27 cellular contexts compared by ENCODE assay signal in the genomic region with DNA sequence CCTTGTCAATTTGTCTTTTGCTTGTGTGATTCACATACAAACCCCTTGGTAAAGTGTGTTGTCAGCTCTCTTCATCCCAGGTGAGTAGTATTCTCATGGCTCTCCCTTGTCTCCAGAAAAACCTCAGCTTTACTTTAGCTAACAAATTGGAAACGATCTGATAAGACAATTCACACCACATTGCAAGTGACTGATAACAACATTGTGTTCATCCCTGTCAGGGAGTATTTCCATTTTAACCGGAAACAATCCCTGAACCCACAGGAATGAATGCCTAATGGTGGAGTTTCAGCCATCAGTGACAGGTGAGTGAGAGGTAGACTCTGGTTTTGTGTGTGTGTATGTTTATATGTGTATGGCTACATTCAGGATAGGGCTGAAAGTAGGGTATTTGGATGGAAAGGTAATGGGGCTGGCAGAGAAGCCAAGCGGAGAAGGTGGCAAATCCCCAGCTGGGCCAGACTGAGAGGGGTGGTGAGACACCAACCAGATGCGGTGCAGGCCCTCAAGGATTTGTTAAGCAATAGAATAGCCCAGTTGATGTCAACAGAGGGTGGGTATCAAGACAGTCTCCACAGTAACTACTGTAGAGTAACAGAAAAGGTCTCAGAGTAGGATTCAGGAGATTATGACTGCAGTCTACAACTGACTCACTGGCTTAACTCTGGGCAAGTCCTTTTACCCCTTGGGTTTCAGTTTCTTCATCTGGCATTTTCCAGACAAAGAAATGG. TPM values are rescaled to one million over a fixed set of nuclear protein-coding genes. Genes with fewer than 3 reads are reported as not detected.
DNase-seq lines count a peak whose midpoint lies in the region; ATAC-seq and TF ChIP-seq lines count a peak whose summit lies in the region.
"Had no signal": no experiment of that assay in that cellular context is flagged by ENCODE, and none has a peak within 500 bp of the region (broad histone marks: within the 10 kb centered on the region; RNA-seq: fewer than 3 reads in every experiment).

No MANE protein-coding gene starts in this region.

- H3K27ac Mint-ChIP-seq in activated CD4-positive, alpha-beta memory T cell treated with anti-CD3 and anti-CD28 coated beads for 36 hours: peak overlapping the region; percentile 5
- no peak overlapping the region for H3K27ac Mint-ChIP-seq in activated CD4-positive, alpha-beta memory T cell treated with anti-CD3 and anti-CD28 coated beads, Interleukin-2, amount 10 ng/mL, durations not matched to agents 7 days and 5 days
- H3K27ac Mint-ChIP-seq in T-helper 17 cell (peak overlapping the region; percentile 97), endothelial cell (ENCODE audit: unreplicated experiment) (peak overlapping the region; percentile 6)
- H3K27ac Mint-ChIP-seq: activated CD4-positive, alpha-beta T cell treated with anti-CD3 and anti-CD28 coated beads, Interleukin-2, amount 10 ng/mL, durations not matched to agents 7 days and 5 days; GM23338 had no signal

- no peaks in the 10 kb centered on the region for H3K27me3 Mint-ChIP-seq in activated CD4-positive, alpha-beta memory T cell treated with anti-CD3 and anti-CD28 coated beads for 36 hours
- H3K27me3 Mint-ChIP-seq in activated CD4-positive, alpha-beta memory T cell treated with anti-CD3 and anti-CD28 coated beads, Interleukin-2, amount 10 ng/mL, durations not matched to agents 7 days and 5 days: no peaks in the 10 kb centered on the region
- H3K27me3 Mint-ChIP-seq in T-helper 17 cell (no peaks in the 10 kb centered on the region), endothelial cell (ENCODE audit: unreplicated experiment) (peaks cover 2% of the 10 kb centered on the region)
- H3K27me3 Mint-ChIP-seq: activated CD4-positive, alpha-beta T cell treated with anti-CD3 and anti-CD28 coated beads, Interleukin-2, amount 10 ng/mL, durations not matched to agents 7 days and 5 days had no signal

- no peak for DNase-seq in activated CD4-positive, alpha-beta memory T cell treated with anti-CD3 and anti-CD28 coated beads for 36 hours
- DNase-seq in activated CD4-positive, alpha-beta memory T cell treated with anti-CD3 and anti-CD28 coated beads, Interleukin-2, amount 10 ng/mL, durations not matched to agents 7 days and 5 days: no peak
- no peak for DNase-seq in T-helper 17 cell
- DNase-seq in endothelial cell (ENCODE audit: low spot score): no peak
- DNase-seq in smooth muscle cell (lab: John Stamatoyannopoulos, UW; ENCODE audit: unreplicated experiment): no peak
- DNase-seq in substantia nigra (lab: John Stamatoyannopoulos, UW): no peak
- no peak for DNase-seq in activated CD4-positive, alpha-beta T cell treated with anti-CD3 and anti-CD28 coated beads, Interleukin-2, amount 50 U/mL, for 4 hours
- DNase-seq in SJCRH30: no peak
- DNase-seq: activated CD4-positive, alpha-beta T cell treated with anti-CD3 and anti-CD28 coated beads, Interleukin-2, amount 10 ng/mL, durations not matched to agents 7 days and 5 days; activated effector memory CD4-positive, alpha-beta T cell treated with anti-CD3 and anti-CD28 coated beads, Interleukin-2, amount 50 U/mL, for 16 hours; caudate nucleus; COR-L47; DMS79; GF-D8; head of caudate nucleus; NCI-H1436 treated with DMSO at 0.1 percent for 48 hours; T-helper 1 cell had no signal

- intact Hi-C loops in activated CD4-positive, alpha-beta memory T cell treated with anti-CD3 and anti-CD28 coated beads for 36 hours (cut with micrococcal nuclease): no loop called here

- ATAC-seq in T-helper 17 cell: no peak
- ATAC-seq: GM23338 had no signal

- H3K27me3 ChIP-seq in smooth muscle cell (ENCODE audit: low read depth): no peaks in the 10 kb centered on the region
- no peaks in the 10 kb centered on the region for H3K27me3 ChIP-seq in SJCRH30
- H3K27me3 ChIP-seq: ascending aorta, SJSA1 had no signal

- H3K4me1 ChIP-seq in smooth muscle cell (ENCODE audit: low read depth): no peaks in the 10 kb centered on the region
- H3K4me1 ChIP-seq in SJCRH30: peaks cover 6% of the 10 kb centered on the region; the same call in 1 of the 2 replicates
- H3K4me1 ChIP-seq: SJSA1 had no signal

- H3K4me3 ChIP-seq in smooth muscle cell (no peak overlapping the region), SJCRH30 (no peak overlapping the region)
- H3K4me3 ChIP-seq: ascending aorta, GM23338, prostate gland, SJSA1 had no signal

- peak overlapping the region; percentile 89 for H3K27ac ChIP-seq in smooth muscle cell (ENCODE audit: low read depth)
- H3K27ac ChIP-seq in substantia nigra (ENCODE audit: low read depth, low read length, poor library complexity, severe bottlenecking): no peak overlapping the region
- no peak overlapping the region for H3K27ac ChIP-seq in SJCRH30
- H3K27ac ChIP-seq: ascending aorta, prostate gland, SJSA1 had no signal

- no peaks in the 10 kb centered on the region for H4K20me1 ChIP-seq in smooth muscle cell (ENCODE audit: low read depth)

- peak overlapping the region; percentile 61 for H3K9ac ChIP-seq in smooth muscle cell (ENCODE audit: low read depth)
- H3K9ac ChIP-seq: KMS-11 had no signal

- peaks cover 15% of the 10 kb centered on the region for H3K4me1 Mint-ChIP-seq in activated CD4-positive, alpha-beta memory T cell treated with anti-CD3 and anti-CD28 coated beads for 36 hours (ENCODE audit: low read depth)
- H3K4me1 Mint-ChIP-seq in activated CD4-positive, alpha-beta memory T cell treated with anti-CD3 and anti-CD28 coated beads, Interleukin-2, amount 10 ng/mL, durations not matched to agents 7 days and 5 days: peaks cover 26% of the 10 kb centered on the region
- H3K4me1 Mint-ChIP-seq in T-helper 17 cell (peaks cover 30% of the 10 kb centered on the region), endothelial cell (ENCODE audit: unreplicated experiment) (peaks cover 19% of the 10 kb centered on the region)

- H3K36me3 ChIP-seq in smooth muscle cell (ENCODE audit: low read depth) (no peaks in the 10 kb centered on the region), SJCRH30 (no peaks in the 10 kb centered on the region)
- H3K36me3 ChIP-seq: prostate gland, SJSA1 had no signal

- H3K36me3 Mint-ChIP-seq in activated CD4-positive, alpha-beta memory T cell treated with anti-CD3 and anti-CD28 coated beads for 36 hours: no peaks in the 10 kb centered on the region
- peaks cover 14% of the 10 kb centered on the region for H3K36me3 Mint-ChIP-seq in activated CD4-positive, alpha-beta memory T cell treated with anti-CD3 and anti-CD28 coated beads, Interleukin-2, amount 10 ng/mL, durations not matched to agents 7 days and 5 days (ENCODE audit: low read depth)
- H3K36me3 Mint-ChIP-seq in T-helper 17 cell (ENCODE audit: low read depth): no peaks in the 10 kb centered on the region
- H3K36me3 Mint-ChIP-seq in endothelial cell (ENCODE audit: low read depth, unreplicated experiment): no peaks in the 10 kb centered on the region

- POLR2A ChIA-PET in activated CD4-positive, alpha-beta memory T cell treated with anti-CD3 and anti-CD28 coated beads for 36 hours (lab: Charles Lee): no interaction called here
- POLR2A ChIA-PET in activated CD4-positive, alpha-beta memory T cell treated with anti-CD3 and anti-CD28 coated beads, Interleukin-2, amount 10 ng/mL, durations not matched to agents 7 days and 5 days (lab: Charles Lee): interaction anchor here (2.4 kb wide), 1 partner anchor 13 kb away, joined by 9 read pairs; no protein-coding TSS in a partner anchor

- CTCF ChIA-PET in activated CD4-positive, alpha-beta memory T cell treated with anti-CD3 and anti-CD28 coated beads for 36 hours (lab: Charles Lee): interaction anchor here (5.7 kb wide), 1 partner anchor 63 kb away, joined by 40 read pairs; no protein-coding TSS in a partner anchor
- CTCF ChIA-PET in activated CD4-positive, alpha-beta memory T cell treated with anti-CD3 and anti-CD28 coated beads, Interleukin-2, amount 10 ng/mL, durations not matched to agents 7 days and 5 days (lab: Charles Lee): interaction anchor here (4.0 kb wide), 1 partner anchor 63 kb away, joined by 29 read pairs; no protein-coding TSS in a partner anchor

- no peak overlapping the region for H3K4me3 Mint-ChIP-seq in activated CD4-positive, alpha-beta memory T cell treated with anti-CD3 and anti-CD28 coated beads for 36 hours
- no peak overlapping the region for H3K4me3 Mint-ChIP-seq in activated CD4-positive, alpha-beta memory T cell treated with anti-CD3 and anti-CD28 coated beads, Interleukin-2, amount 10 ng/mL, durations not matched to agents 7 days and 5 days
- no peak overlapping the region for H3K4me3 Mint-ChIP-seq in T-helper 17 cell
- no peak overlapping the region for H3K4me3 Mint-ChIP-seq in endothelial cell (ENCODE audit: unreplicated experiment)
- H3K4me3 Mint-ChIP-seq: activated CD4-positive, alpha-beta T cell treated with anti-CD3 and anti-CD28 coated beads, Interleukin-2, amount 10 ng/mL, durations not matched to agents 7 days and 5 days; GM23338 had no signal

- H2AFZ ChIP-seq in smooth muscle cell (ENCODE audit: low read depth): no peak overlapping the region
- H2AFZ ChIP-seq: GM23338 had no signal

- H3K4me2 ChIP-seq in smooth muscle cell: peak overlapping the region; percentile 27
- H3K4me2 ChIP-seq: GM23338 had no signal

- H3F3A ChIP-seq in smooth muscle cell (ENCODE audit: low read depth): no peaks in the 10 kb centered on the region

- no peaks in the 10 kb centered on the region for H3K9me3 Mint-ChIP-seq in activated CD4-positive, alpha-beta memory T cell treated with anti-CD3 and anti-CD28 coated beads for 36 hours
- no peaks in the 10 kb centered on the region for H3K9me3 Mint-ChIP-seq in activated CD4-positive, alpha-beta memory T cell treated with anti-CD3 and anti-CD28 coated beads, Interleukin-2, amount 10 ng/mL, durations not matched to agents 7 days and 5 days
- H3K9me3 Mint-ChIP-seq in endothelial cell (ENCODE audit: unreplicated experiment): no peaks in the 10 kb centered on the region
- H3K9me3 Mint-ChIP-seq: activated CD4-positive, alpha-beta T cell treated with anti-CD3 and anti-CD28 coated beads, Interleukin-2, amount 10 ng/mL, durations not matched to agents 7 days and 5 days; GM23338 had no signal

- H3K9me3 ChIP-seq in T-helper 17 cell (ENCODE audit: control insufficient read depth, low read length, poor library complexity, severe bottlenecking) (no peaks in the 10 kb centered on the region), smooth muscle cell (replicated peaks; ENCODE audit: low read depth) (no peaks in the 10 kb centered on the region), SJCRH30 (replicated peaks) (no peaks in the 10 kb centered on the region)
- H3K9me3 ChIP-seq: ascending aorta, prostate gland, SJSA1 had no signal

- H3K79me2 ChIP-seq in smooth muscle cell (ENCODE audit: low read depth): no peaks in the 10 kb centered on the region

- WGBS in smooth muscle cell (ENCODE audit: low lambda C conversion rate): 59% methylated on average over 4 of the region's 4 CpGs

- TF ChIP-seq CTCF in endothelial cell (IDR thresholded peaks at IDR 0.05; ENCODE audit: unreplicated experiment) (no peak), smooth muscle cell (IDR thresholded peaks at IDR 0.05; ENCODE audit: borderline replicate concordance, insufficient read depth, poor library complexity, severe bottlenecking) (no peak)

RNA-seq across cellular contexts. Expression of a gene that starts 7.6 kb away (rescaled TPM):
- 1 to 10 TPM; 8.3 to 8.5 TPM for total RNA-seq in activated CD4-positive, alpha-beta memory T cell treated with anti-CD3 and anti-CD28 coated beads for 36 hours
- total RNA-seq in activated CD4-positive, alpha-beta memory T cell treated with anti-CD3 and anti-CD28 coated beads, Interleukin-2, amount 10 ng/mL, durations not matched to agents 7 days and 5 days: 1 to 10 TPM; 5.9 to 7.1 TPM
- total RNA-seq in T-helper 17 cell (1 to 10 TPM in 1 of 2 donors, under 1 TPM in 1; 0.75 to 4.5 TPM), endothelial cell (ENCODE audit: unreplicated experiment) (5.8 TPM), smooth muscle cell (1.1 and 3.4 TPM in 2 replicates)
- 6.1 and 7.1 TPM in 2 replicates for polyA plus RNA-seq in smooth muscle cell
- 3.9 and 5.8 TPM in 2 replicates for total RNA-seq in SJCRH30 (2014; rRNA removed; shearing (Covaris generic))

RNA-seq across cellular contexts. Expression of a gene that starts 7.9 kb away (rescaled TPM):
- 100 to 1,000 TPM; 149 to 158 TPM for total RNA-seq in activated CD4-positive, alpha-beta memory T cell treated with anti-CD3 and anti-CD28 coated beads for 36 hours
- 100 to 1,000 TPM; 200 to 201 TPM for total RNA-seq in activated CD4-positive, alpha-beta memory T cell treated with anti-CD3 and anti-CD28 coated beads, Interleukin-2, amount 10 ng/mL, durations not matched to agents 7 days and 5 days
- 100 to 1,000 TPM; 207 to 208 TPM for total RNA-seq in T-helper 17 cell
- 173 TPM for total RNA-seq in endothelial cell (ENCODE audit: unreplicated experiment)
- 79.4 and 107 TPM in 2 replicates for total RNA-seq in smooth muscle cell
- 72.4 and 92.1 TPM in 2 replicates for polyA plus RNA-seq in smooth muscle cell
- 154 and 162 TPM in 2 replicates for total RNA-seq in SJCRH30 (2014; rRNA removed; shearing (Covaris generic))

RNA-seq across cellular contexts. Expression of a gene that starts 14.9 kb away (rescaled TPM):
- 10 to 100 TPM; 54.3 to 56.2 TPM for total RNA-seq in activated CD4-positive, alpha-beta memory T cell treated with anti-CD3 and anti-CD28 coated beads for 36 hours
- 10 to 100 TPM; 72.7 to 76.9 TPM for total RNA-seq in activated CD4-positive, alpha-beta memory T cell treated with anti-CD3 and anti-CD28 coated beads, Interleukin-2, amount 10 ng/mL, durations not matched to agents 7 days and 5 days
- total RNA-seq in T-helper 17 cell (10 to 100 TPM; 43.7 to 74.6 TPM), endothelial cell (ENCODE audit: unreplicated experiment) (105 TPM), smooth muscle cell (72.2 and 74.1 TPM in 2 replicates)
- 117 and 148 TPM in 2 replicates for polyA plus RNA-seq in smooth muscle cell
- 53.4 and 54.3 TPM in 2 replicates for total RNA-seq in SJCRH30 (2014; rRNA removed; shearing (Covaris generic))

RNA-seq across cellular contexts. Expression of a gene that starts 17.5 kb away (rescaled TPM):
- not detected for total RNA-seq in activated CD4-positive, alpha-beta memory T cell treated with anti-CD3 and anti-CD28 coated beads for 36 hours
- total RNA-seq in activated CD4-positive, alpha-beta memory T cell treated with anti-CD3 and anti-CD28 coated beads, Interleukin-2, amount 10 ng/mL, durations not matched to agents 7 days and 5 days: not detected
- not detected for total RNA-seq in T-helper 17 cell
- not detected for total RNA-seq in endothelial cell (ENCODE audit: unreplicated experiment)
- total RNA-seq in smooth muscle cell: not detected in 2 replicates
- not detected in 2 replicates for polyA plus RNA-seq in smooth muscle cell
- total RNA-seq in SJCRH30 (2014; rRNA removed; shearing (Covaris generic)): not detected in 2 replicates
- total RNA-seq: A172; activated CD4-positive, alpha-beta T cell treated with anti-CD3 and anti-CD28 coated beads, Interleukin-2, amount 10 ng/mL, durations not matched to agents 7 days and 5 days; ascending aorta; dermis microvascular lymphatic vessel endothelial cell; endothelial cell of umbilical vein; GM23338; NCI-H460; prostate gland; SJSA1; temporal lobe had no signal
- polyA plus RNA-seq: endothelial cell of umbilical vein, GM23338 had no signal

RNA-seq across cellular contexts. Expression of a gene that starts 24.3 kb away (rescaled TPM):
- 10 to 100 TPM; 62.6 to 64.2 TPM for total RNA-seq in activated CD4-positive, alpha-beta memory T cell treated with anti-CD3 and anti-CD28 coated beads for 36 hours
- 10 to 100 TPM; 53.0 to 58.7 TPM for total RNA-seq in activated CD4-positive, alpha-beta memory T cell treated with anti-CD3 and anti-CD28 coated beads, Interleukin-2, amount 10 ng/mL, durations not matched to agents 7 days and 5 days
- total RNA-seq in T-helper 17 cell (10 to 100 TPM; 47.0 to 54.6 TPM), endothelial cell (ENCODE audit: unreplicated experiment) (36.5 TPM), smooth muscle cell (12.2 and 19.0 TPM in 2 replicates)
- polyA plus RNA-seq in smooth muscle cell: 42.2 and 51.9 TPM in 2 replicates
- 38.1 and 42.7 TPM in 2 replicates for total RNA-seq in SJCRH30 (2014; rRNA removed; shearing (Covaris generic))
- total RNA-seq: ascending aorta had no signal
